Comparison of ENCODE assay signal across 15 cellular contexts in genomic region chr14:61107148-61107641, GRCh38.
DNase-seq lines count a peak whose midpoint lies in the region; ATAC-seq and TF ChIP-seq lines count a peak whose summit lies in the region.
"Had no signal": no experiment of that assay in that cellular context is flagged by ENCODE, and none has a peak within 500 bp of the region (broad histone marks: within the 10 kb centered on the region; RNA-seq: fewer than 3 reads in every experiment).

No MANE protein-coding gene starts in this region.

- peaks cover 7% of the 10 kb centered on the region for H3K27me3 Mint-ChIP-seq in dendritic cell treated with granulocyte-macrophage colony-stimulating factor and Interleukin-4, amounts not matched to agents 40 ng/mL and 50 ng/mL, for 4 days

- 48 to 54% methylated on average over 13 of the region's 13 CpGs for WGBS in heart right ventricle, 2 donors
- 69 to 87% (median 76%) methylated on average over 13 of the region's 13 CpGs for WGBS in spleen, 5 donors

- no peak for TF ChIP-seq CTCF in heart right ventricle (IDR thresholded peaks at IDR 0.05)
- TF ChIP-seq CTCF in mucosa of descending colon (IDR thresholded peaks at IDR 0.05): no peak
- TF ChIP-seq CTCF in brain microvascular endothelial cell (IDR thresholded peaks at IDR 0.05; ENCODE audit: low read depth, low read length, missing control alignments): no peak
- TF ChIP-seq CTCF in spleen (IDR thresholded peaks at IDR 0.05 in 8 of 11, conservative IDR thresholded peaks at IDR 0.05 in 3 of 11): no peak

- peak overlapping the region; percentile 54 for H3K27ac Mint-ChIP-seq in dendritic cell treated with granulocyte-macrophage colony-stimulating factor and Interleukin-4, amounts not matched to agents 40 ng/mL and 50 ng/mL, for 4 days

- peaks cover 5 to 69% (median 38%) of the 10 kb centered on the region in 9 donors for H3K4me1 ChIP-seq in heart right ventricle
- H3K4me1 ChIP-seq in mucosa of descending colon (ENCODE audit: low read depth): no peaks in the 10 kb centered on the region
- peaks cover 0 to 24% (median 14%) of the 10 kb centered on the region in 6 donors for H3K4me1 ChIP-seq in spleen

- peak in 4 of 8 donors; percentile 8 to 34 (median 18) for ATAC-seq in heart right ventricle
- no peak for ATAC-seq in Right ventricle myocardium inferior
- ATAC-seq in mucosa of descending colon: no peak
- no peak for ATAC-seq in GM19351 (IDR thresholded peaks at IDR 0.05; ENCODE audit: unreplicated experiment)
- ATAC-seq: A549 had no signal

- peaks cover 56% of the 10 kb centered on the region for H3K36me3 Mint-ChIP-seq in dendritic cell treated with granulocyte-macrophage colony-stimulating factor and Interleukin-4, amounts not matched to agents 40 ng/mL and 50 ng/mL, for 4 days (ENCODE audit: low read depth)

- DNase-seq in heart right ventricle: peak; percentile 52 to 53
- DNase-seq in Right ventricle myocardium inferior (ENCODE audit: missing footprints): no peak
- DNase-seq in mucosa of descending colon: peak in 2 of 3 donors; percentile 23 to 41
- no peak for DNase-seq in brain microvascular endothelial cell
- DNase-seq in spleen: no peak
- DNase-seq in central memory CD4-positive, alpha-beta T cell: no peak
- DNase-seq: activated CD8-positive, alpha-beta memory T cell treated with anti-CD3 and anti-CD28 coated beads for 24 hours; activated effector memory CD4-positive, alpha-beta T cell treated with anti-CD3 and anti-CD28 coated beads, Interleukin-2, amount 50 U/mL, for 16 hours; effector memory CD4-positive, alpha-beta T cell; foreskin melanocyte; NCI-H1417 treated with DMSO at 0.1 percent for 48 hours had no signal

- no peak overlapping the region for H3K4me3 Mint-ChIP-seq in dendritic cell treated with granulocyte-macrophage colony-stimulating factor and Interleukin-4, amounts not matched to agents 40 ng/mL and 50 ng/mL, for 4 days

- H3K4me3 ChIP-seq in heart right ventricle (no peak overlapping the region), mucosa of descending colon (no peak overlapping the region), brain microvascular endothelial cell (ENCODE audit: low read depth, low read length) (no peak overlapping the region), spleen (no peak overlapping the region)
- H3K4me3 ChIP-seq: A549, ascending aorta had no signal

- TF ChIP-seq POLR2A in spleen (IDR thresholded peaks at IDR 0.05): no peak

- H3K4me1 Mint-ChIP-seq in dendritic cell treated with granulocyte-macrophage colony-stimulating factor and Interleukin-4, amounts not matched to agents 40 ng/mL and 50 ng/mL, for 4 days (ENCODE audit: low read depth): peaks cover 82% of the 10 kb centered on the region

- in situ Hi-C loops in brain microvascular endothelial cell (cut with HindIII; ENCODE audit: low pct_ligation_motif_present, low sequenced_read_pairs): no loop called here

- H3K9me3 ChIP-seq in heart right ventricle: no peaks in the 10 kb centered on the region
- H3K9me3 ChIP-seq in mucosa of descending colon: no peaks in the 10 kb centered on the region
- H3K9me3 ChIP-seq in spleen: no peaks in the 10 kb centered on the region
- H3K9me3 ChIP-seq: A549, ascending aorta had no signal

- intact Hi-C loops in heart right ventricle (cut with DNase I) (no loop called here), Right ventricle myocardium inferior (cut with DNase I) (no loop called here), mucosa of descending colon (cut with DNase I, micrococcal nuclease) (no loop called here), spleen (cut with DNase I; ENCODE audit: low total_unique reads) (no loop called here)
- intact Hi-C loops in dendritic cell treated with granulocyte-macrophage colony-stimulating factor and Interleukin-4, amounts not matched to agents 40 ng/mL and 50 ng/mL, for 4 days (cut with micrococcal nuclease): no loop called here

- no peaks in the 10 kb centered on the region for H3K9me3 Mint-ChIP-seq in dendritic cell treated with granulocyte-macrophage colony-stimulating factor and Interleukin-4, amounts not matched to agents 40 ng/mL and 50 ng/mL, for 4 days

- H3K27me3 ChIP-seq in heart right ventricle: peaks cover 0 to 9% (median 0%) of the 10 kb centered on the region in 7 donors
- H3K27me3 ChIP-seq in brain microvascular endothelial cell (replicated peaks): no peaks in the 10 kb centered on the region
- H3K27me3 ChIP-seq in spleen (replicated peaks in 1 of 7): peaks cover 0 to 9% (median 0%) of the 10 kb centered on the region in 7 donors
- H3K27me3 ChIP-seq: ascending aorta had no signal

- H3K36me3 ChIP-seq in heart right ventricle (no peaks in the 10 kb centered on the region), mucosa of descending colon (ENCODE audit: low read depth) (no peaks in the 10 kb centered on the region), brain microvascular endothelial cell (replicated peaks) (no peaks in the 10 kb centered on the region), spleen (no peaks in the 10 kb centered on the region)
- H3K36me3 ChIP-seq: ascending aorta had no signal

- H3K27ac ChIP-seq in heart right ventricle: peak overlapping the region in 4 of 10 donors; percentile 0 to 52 (median 27)
- no peak overlapping the region for H3K27ac ChIP-seq in brain microvascular endothelial cell
- H3K27ac ChIP-seq in spleen: no peak overlapping the region
- H3K27ac ChIP-seq: ascending aorta had no signal

Comparison
In these comparisons a context has a peak if more than half of its experiments do, and no peak if none do; other contexts are left out.
1. DNase-seq: peak in heart right ventricle (2 of 2) and mucosa of descending colon (2 of 3); none in Right ventricle myocardium inferior (single experiment), brain microvascular endothelial cell (single experiment), spleen (single experiment) and central memory CD4-positive, alpha-beta T cell (single experiment).